In the genomic region with DNA sequence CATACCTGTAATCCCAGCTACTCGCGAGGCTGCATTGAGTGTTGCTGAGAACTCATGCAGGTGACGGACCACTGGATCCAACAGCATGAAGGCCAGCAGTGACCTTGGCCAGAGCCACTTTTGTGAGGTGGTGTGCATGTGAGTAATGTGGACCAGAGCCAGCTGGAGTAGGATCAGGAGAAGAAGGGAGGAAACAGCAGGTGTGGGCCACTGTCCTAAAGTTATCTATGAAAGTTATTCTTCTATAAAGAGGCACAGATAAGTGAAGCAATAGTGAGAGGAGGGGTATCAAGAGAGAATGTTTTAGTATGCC, we compare ENCODE assay signal across 15 cellular contexts. TPM values are rescaled to one million over a fixed set of nuclear protein-coding genes. Genes with fewer than 3 reads are reported as not detected.
"Had no signal": no experiment of that assay in that cellular context is flagged by ENCODE, and none has a peak within 500 bp of the region (broad histone marks: within the 10 kb centered on the region; RNA-seq: fewer than 3 reads in every experiment).

No MANE protein-coding gene starts in this region.

- H3K4me1 ChIP-seq: right lobe of liver had no signal

- H3K4me3 Mint-ChIP-seq: activated CD8-positive, alpha-beta T cell treated with anti-CD3 and anti-CD28 coated beads, Interleukin-2, amount 10 ng/mL, durations not matched to agents 7 days and 5 days; brain; WTC11 had no signal

- H3K4me2 ChIP-seq: smooth muscle cell had no signal

- H3K36me3 Mint-ChIP-seq: brain had no signal

- H3K4me3 ChIP-seq: right lobe of liver, smooth muscle cell had no signal

- DNase-seq: activated CD4-positive, alpha-beta T cell treated with anti-CD3 and anti-CD28 coated beads for 48 hours; activated CD8-positive, alpha-beta T cell treated with anti-CD3 and anti-CD28 coated beads, Interleukin-2, amount 10 ng/mL, durations not matched to agents 7 days and 5 days; activated naive CD4-positive, alpha-beta T cell treated with Interleukin-2 at 50 U/mL for 16 hours; amniotic stem cell; cerebellar nuclear complex; effector memory CD4-positive, alpha-beta T cell; foreskin fibroblast; hippocampal formation; mesenchymal stem cell; right lobe of liver; T-helper 2 cell had no signal

- H3K36me3 ChIP-seq: right lobe of liver had no signal

- H3K4me1 Mint-ChIP-seq: brain had no signal

- H3K9me3 ChIP-seq: right lobe of liver had no signal

- H3K27ac ChIP-seq: right lobe of liver had no signal

- H3K27ac Mint-ChIP-seq: activated CD8-positive, alpha-beta T cell treated with anti-CD3 and anti-CD28 coated beads, Interleukin-2, amount 10 ng/mL, durations not matched to agents 7 days and 5 days; brain; WTC11 had no signal

- H3K27me3 ChIP-seq: right lobe of liver had no signal

RNA-seq across cellular contexts. Expression of a gene that starts 47.8 kb away (rescaled TPM):
- total RNA-seq: pulmonary artery endothelial cell, smooth muscle cell had no signal
